ENCODE assay signal across 1 cellular context in the genomic region with DNA sequence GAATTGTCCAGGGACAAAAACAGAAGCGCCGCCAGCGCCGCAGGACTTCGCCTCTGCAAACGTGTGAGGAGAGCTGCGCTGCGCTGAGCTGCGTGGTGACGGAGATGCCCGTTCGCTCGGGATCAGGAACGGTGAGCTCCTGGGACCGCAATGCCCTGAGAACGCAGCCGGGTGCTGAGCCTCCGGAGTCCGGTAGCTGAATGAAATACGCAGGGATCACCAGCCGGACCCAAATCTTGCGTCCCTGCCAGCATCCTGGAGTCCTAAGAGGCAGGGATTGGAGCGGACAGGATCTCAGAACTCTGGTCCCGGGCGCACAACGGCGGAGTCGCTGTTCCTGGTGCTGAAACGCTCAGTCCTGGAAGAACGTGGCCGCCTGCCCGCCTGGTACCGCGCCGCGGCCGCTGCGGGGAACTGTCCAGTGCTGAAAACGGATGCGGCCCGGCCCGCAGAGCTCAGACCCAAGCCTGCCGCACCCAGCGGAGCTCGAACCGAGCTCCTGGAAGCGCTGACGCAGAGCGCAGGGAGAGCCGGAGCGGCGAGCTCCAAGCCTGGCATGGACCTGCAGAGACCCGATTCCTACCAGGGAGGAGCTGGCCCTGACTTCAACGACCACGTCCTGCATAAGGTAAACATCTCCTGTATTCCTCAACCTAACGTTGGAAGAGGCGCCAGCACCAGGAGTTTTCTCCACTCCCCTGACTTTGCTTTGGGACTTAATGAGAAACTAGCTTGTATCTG.
TF ChIP-seq lines count a peak whose summit lies in the region.

No MANE protein-coding gene starts in this region.

TF ChIP-seq in HepG2, 621 proteins besides CTCF, POLR2A, EP300 and RAD21 (continued from another document and continues in another):
- TF ChIP-seq ZNF598 (CRISPR knock-in tag; IDR thresholded peaks at IDR 0.05; ENCODE audit: borderline replicate concordance) (peak; percentile 100), ATF1 (CRISPR knock-in tag; IDR thresholded peaks at IDR 0.05) (no peak), ZNF207 (IDR thresholded peaks at IDR 0.05; ENCODE audit: borderline replicate concordance) (no peak), ZNF841 (CRISPR knock-in tag; IDR thresholded peaks at IDR 0.05; ENCODE audit: borderline replicate concordance) (peak; percentile 99), TOE1 (CRISPR knock-in tag; IDR thresholded peaks at IDR 0.05) (peak; percentile 100), ELF1 (CRISPR knock-in tag; IDR thresholded peaks at IDR 0.05) (peak; percentile 82), FOXP1 (IDR thresholded peaks at IDR 0.05) (no peak), FOXP1 (CRISPR knock-in tag; IDR thresholded peaks at IDR 0.05) (peak; percentile 61), MIER2 (CRISPR knock-in tag; IDR thresholded peaks at IDR 0.05) (peak; percentile 100), PHF20 (CRISPR knock-in tag; IDR thresholded peaks at IDR 0.05) (peak; percentile 87), PRPF4 (IDR thresholded peaks at IDR 0.05; ENCODE audit: low read depth, low read length, poor library complexity, severe bottlenecking) (no peak), ATM (IDR thresholded peaks at IDR 0.05; ENCODE audit: borderline replicate concordance) (no peak), HIVEP1 (CRISPR knock-in tag; IDR thresholded peaks at IDR 0.05) (peak; percentile 99), ZNF547 (CRISPR knock-in tag; IDR thresholded peaks at IDR 0.05) (peak; percentile 100), HNRNPL (IDR thresholded peaks at IDR 0.05; ENCODE audit: low read depth, low read length) (0 out of 2 replicates have a peak, but pooled peaks have one; percentile 81), FLYWCH1 (CRISPR knock-in tag; IDR thresholded peaks at IDR 0.05) (peak; percentile 100), ZNF557 (CRISPR knock-in tag; IDR thresholded peaks at IDR 0.05) (peak; percentile 100), SRSF1 (optimal IDR thresholded peaks at IDR 0.05; ENCODE audit: low read depth, low read length) (peak; percentile 68), ZNF251 (CRISPR knock-in tag; IDR thresholded peaks at IDR 0.05) (peak; percentile 99), HNRNPLL (IDR thresholded peaks at IDR 0.05; ENCODE audit: low read depth, low read length, poor library complexity, severe bottlenecking) (peak; percentile 71), HDAC1 (CRISPR knock-in tag; IDR thresholded peaks at IDR 0.05) (peak; percentile 100), ZBTB38 (CRISPR knock-in tag; IDR thresholded peaks at IDR 0.05) (peak; percentile 100), RFXANK (CRISPR knock-in tag; IDR thresholded peaks at IDR 0.05) (peak; percentile 97), PLRG1 (conservative IDR thresholded peaks at IDR 0.05) (no peak), MTA3 (CRISPR knock-in tag; IDR thresholded peaks at IDR 0.05) (peak; percentile 96), ZNF510 (CRISPR knock-in tag; IDR thresholded peaks at IDR 0.05; ENCODE audit: low read depth) (peak; percentile 100), ZNF775 (CRISPR knock-in tag; IDR thresholded peaks at IDR 0.05; ENCODE audit: borderline replicate concordance) (peak; percentile 99), U2AF1 (optimal IDR thresholded peaks at IDR 0.05; ENCODE audit: low read depth, low read length) (no peak)
- TF ChIP-seq, protein P1, sequence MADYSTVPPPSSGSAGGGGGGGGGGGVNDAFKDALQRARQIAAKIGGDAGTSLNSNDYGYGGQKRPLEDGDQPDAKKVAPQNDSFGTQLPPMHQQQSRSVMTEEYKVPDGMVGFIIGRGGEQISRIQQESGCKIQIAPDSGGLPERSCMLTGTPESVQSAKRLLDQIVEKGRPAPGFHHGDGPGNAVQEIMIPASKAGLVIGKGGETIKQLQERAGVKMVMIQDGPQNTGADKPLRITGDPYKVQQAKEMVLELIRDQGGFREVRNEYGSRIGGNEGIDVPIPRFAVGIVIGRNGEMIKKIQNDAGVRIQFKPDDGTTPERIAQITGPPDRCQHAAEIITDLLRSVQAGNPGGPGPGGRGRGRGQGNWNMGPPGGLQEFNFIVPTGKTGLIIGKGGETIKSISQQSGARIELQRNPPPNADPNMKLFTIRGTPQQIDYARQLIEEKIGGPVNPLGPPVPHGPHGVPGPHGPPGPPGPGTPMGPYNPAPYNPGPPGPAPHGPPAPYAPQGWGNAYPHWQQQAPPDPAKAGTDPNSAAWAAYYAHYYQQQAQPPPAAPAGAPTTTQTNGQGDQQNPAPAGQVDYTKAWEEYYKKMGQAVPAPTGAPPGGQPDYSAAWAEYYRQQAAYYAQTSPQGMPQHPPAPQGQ (CRISPR knock-in tag; IDR thresholded peaks at IDR 0.05; ENCODE audit: borderline replicate concordance), result peak; percentile 99
- TF ChIP-seq, protein P2, sequence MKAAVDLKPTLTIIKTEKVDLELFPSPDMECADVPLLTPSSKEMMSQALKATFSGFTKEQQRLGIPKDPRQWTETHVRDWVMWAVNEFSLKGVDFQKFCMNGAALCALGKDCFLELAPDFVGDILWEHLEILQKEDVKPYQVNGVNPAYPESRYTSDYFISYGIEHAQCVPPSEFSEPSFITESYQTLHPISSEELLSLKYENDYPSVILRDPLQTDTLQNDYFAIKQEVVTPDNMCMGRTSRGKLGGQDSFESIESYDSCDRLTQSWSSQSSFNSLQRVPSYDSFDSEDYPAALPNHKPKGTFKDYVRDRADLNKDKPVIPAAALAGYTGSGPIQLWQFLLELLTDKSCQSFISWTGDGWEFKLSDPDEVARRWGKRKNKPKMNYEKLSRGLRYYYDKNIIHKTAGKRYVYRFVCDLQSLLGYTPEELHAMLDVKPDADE (CRISPR knock-in tag; IDR thresholded peaks at IDR 0.05), result peak; percentile 100
- TF ChIP-seq, protein P3, sequence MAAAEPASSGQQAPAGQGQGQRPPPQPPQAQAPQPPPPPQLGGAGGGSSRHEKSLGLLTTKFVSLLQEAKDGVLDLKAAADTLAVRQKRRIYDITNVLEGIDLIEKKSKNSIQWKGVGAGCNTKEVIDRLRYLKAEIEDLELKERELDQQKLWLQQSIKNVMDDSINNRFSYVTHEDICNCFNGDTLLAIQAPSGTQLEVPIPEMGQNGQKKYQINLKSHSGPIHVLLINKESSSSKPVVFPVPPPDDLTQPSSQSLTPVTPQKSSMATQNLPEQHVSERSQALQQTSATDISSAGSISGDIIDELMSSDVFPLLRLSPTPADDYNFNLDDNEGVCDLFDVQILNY (CRISPR knock-in tag; conservative IDR thresholded peaks at IDR 0.05), result peak; percentile 98
- TF ChIP-seq, protein P4, sequence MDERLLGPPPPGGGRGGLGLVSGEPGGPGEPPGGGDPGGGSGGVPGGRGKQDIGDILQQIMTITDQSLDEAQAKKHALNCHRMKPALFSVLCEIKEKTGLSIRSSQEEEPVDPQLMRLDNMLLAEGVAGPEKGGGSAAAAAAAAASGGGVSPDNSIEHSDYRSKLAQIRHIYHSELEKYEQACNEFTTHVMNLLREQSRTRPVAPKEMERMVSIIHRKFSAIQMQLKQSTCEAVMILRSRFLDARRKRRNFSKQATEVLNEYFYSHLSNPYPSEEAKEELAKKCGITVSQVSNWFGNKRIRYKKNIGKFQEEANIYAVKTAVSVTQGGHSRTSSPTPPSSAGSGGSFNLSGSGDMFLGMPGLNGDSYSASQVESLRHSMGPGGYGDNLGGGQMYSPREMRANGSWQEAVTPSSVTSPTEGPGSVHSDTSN (CRISPR knock-in tag; IDR thresholded peaks at IDR 0.05), result peak; percentile 55
- TF ChIP-seq, protein P5, sequence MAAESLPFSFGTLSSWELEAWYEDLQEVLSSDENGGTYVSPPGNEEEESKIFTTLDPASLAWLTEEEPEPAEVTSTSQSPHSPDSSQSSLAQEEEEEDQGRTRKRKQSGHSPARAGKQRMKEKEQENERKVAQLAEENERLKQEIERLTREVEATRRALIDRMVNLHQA (CRISPR knock-in tag; IDR thresholded peaks at IDR 0.05), result peak; percentile 96; the same call in 1 of the 2 replicates
- TF ChIP-seq, protein P6, sequence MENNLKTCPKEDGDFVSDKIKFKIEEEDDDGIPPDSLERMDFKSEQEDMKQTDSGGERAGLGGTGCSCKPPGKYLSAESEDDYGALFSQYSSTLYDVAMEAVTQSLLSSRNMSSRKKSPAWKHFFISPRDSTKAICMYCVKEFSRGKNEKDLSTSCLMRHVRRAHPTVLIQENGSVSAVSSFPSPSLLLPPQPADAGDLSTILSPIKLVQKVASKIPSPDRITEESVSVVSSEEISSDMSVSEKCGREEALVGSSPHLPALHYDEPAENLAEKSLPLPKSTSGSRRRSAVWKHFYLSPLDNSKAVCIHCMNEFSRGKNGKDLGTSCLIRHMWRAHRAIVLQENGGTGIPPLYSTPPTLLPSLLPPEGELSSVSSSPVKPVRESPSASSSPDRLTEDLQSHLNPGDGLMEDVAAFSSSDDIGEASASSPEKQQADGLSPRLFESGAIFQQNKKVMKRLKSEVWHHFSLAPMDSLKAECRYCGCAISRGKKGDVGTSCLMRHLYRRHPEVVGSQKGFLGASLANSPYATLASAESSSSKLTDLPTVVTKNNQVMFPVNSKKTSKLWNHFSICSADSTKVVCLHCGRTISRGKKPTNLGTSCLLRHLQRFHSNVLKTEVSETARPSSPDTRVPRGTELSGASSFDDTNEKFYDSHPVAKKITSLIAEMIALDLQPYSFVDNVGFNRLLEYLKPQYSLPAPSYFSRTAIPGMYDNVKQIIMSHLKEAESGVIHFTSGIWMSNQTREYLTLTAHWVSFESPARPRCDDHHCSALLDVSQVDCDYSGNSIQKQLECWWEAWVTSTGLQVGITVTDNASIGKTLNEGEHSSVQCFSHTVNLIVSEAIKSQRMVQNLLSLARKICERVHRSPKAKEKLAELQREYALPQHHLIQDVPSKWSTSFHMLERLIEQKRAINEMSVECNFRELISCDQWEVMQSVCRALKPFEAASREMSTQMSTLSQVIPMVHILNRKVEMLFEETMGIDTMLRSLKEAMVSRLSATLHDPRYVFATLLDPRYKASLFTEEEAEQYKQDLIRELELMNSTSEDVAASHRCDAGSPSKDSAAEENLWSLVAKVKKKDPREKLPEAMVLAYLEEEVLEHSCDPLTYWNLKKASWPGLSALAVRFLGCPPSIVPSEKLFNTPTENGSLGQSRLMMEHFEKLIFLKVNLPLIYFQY (CRISPR knock-in tag; IDR thresholded peaks at IDR 0.05; ENCODE audit: borderline replicate concordance), result peak; percentile 100
- TF ChIP-seq, protein P7, sequence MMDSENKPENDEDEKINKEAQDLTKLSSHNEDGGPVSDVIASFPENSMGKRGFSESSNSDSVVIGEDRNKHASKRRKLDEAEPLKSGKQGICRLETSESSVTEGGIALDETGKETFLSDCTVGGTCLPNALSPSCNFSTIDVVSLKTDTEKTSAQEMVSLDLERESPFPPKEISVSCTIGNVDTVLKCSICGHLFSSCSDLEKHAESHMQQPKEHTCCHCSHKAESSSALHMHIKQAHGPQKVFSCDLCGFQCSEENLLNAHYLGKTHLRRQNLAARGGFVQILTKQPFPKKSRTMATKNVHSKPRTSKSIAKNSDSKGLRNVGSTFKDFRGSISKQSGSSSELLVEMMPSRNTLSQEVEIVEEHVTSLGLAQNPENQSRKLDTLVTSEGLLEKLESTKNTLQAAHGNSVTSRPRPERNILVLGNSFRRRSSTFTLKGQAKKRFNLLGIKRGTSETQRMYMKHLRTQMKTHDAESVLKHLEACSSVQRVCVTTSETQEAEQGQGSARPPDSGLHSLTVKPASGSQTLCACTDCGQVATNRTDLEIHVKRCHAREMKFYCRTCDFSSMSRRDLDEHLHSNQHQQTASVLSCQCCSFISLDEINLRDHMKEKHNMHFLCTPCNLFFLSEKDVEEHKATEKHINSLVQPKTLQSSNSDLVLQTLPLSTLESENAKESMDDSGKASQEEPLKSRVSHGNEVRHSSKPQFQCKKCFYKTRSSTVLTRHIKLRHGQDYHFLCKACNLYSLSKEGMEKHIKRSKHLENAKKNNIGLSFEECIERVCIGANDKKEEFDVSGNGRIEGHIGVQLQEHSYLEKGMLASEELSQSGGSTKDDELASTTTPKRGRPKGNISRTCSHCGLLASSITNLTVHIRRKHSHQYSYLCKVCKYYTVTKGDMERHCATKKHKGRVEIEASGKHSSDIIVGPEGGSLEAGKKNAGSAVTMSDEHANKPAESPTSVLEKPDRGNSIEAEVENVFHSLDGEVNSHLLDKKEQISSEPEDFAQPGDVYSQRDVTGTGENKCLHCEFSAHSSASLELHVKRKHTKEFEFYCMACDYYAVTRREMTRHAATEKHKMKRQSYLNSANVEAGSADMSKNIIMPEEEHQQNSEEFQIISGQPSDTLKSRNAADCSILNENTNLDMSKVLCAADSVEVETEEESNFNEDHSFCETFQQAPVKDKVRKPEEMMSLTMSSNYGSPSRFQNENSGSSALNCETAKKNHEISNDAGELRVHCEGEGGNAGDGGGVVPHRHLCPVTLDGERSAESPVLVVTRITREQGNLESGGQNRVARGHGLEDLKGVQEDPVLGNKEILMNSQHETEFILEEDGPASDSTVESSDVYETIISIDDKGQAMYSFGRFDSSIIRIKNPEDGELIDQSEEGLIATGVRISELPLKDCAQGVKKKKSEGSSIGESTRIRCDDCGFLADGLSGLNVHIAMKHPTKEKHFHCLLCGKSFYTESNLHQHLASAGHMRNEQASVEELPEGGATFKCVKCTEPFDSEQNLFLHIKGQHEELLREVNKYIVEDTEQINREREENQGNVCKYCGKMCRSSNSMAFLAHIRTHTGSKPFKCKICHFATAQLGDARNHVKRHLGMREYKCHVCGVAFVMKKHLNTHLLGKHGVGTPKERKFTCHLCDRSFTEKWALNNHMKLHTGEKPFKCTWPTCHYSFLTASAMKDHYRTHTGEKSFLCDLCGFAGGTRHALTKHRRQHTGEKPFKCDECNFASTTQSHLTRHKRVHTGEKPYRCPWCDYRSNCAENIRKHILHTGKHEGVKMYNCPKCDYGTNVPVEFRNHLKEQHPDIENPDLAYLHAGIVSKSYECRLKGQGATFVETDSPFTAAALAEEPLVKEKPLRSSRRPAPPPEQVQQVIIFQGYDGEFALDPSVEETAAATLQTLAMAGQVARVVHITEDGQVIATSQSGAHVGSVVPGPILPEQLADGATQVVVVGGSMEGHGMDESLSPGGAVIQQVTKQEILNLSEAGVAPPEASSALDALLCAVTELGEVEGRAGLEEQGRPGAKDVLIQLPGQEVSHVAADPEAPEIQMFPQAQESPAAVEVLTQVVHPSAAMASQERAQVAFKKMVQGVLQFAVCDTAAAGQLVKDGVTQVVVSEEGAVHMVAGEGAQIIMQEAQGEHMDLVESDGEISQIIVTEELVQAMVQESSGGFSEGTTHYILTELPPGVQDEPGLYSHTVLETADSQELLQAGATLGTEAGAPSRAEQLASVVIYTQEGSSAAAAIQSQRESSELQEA (CRISPR knock-in tag; IDR thresholded peaks at IDR 0.05; ENCODE audit: not compliant biosample characterization), result peak; percentile 100
- TF ChIP-seq, protein P8, sequence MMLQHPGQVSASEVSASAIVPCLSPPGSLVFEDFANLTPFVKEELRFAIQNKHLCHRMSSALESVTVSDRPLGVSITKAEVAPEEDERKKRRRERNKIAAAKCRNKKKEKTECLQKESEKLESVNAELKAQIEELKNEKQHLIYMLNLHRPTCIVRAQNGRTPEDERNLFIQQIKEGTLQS (CRISPR knock-in tag; IDR thresholded peaks at IDR 0.05), result peak; percentile 99
- TF ChIP-seq, protein P9, sequence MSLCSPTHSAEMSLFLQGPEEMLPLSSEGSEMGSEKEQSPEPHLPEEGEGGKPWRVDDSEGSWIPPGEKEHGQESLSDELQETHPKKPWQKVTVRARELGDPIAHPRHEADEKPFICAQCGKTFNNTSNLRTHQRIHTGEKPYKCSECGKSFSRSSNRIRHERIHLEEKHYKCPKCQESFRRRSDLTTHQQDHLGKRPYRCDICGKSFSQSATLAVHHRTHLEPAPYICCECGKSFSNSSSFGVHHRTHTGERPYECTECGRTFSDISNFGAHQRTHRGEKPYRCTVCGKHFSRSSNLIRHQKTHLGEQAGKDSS (CRISPR knock-in tag; IDR thresholded peaks at IDR 0.05; ENCODE audit: borderline replicate concordance, low read depth), result peak; percentile 99
